12 cellular contexts compared by ENCODE assay signal in genomic region chr6:26028212-26028752, GRCh38. TPM values are rescaled to one million over a fixed set of nuclear protein-coding genes. Genes with fewer than 3 reads are reported as not detected.
DNase-seq lines count a peak whose midpoint lies in the region; ATAC-seq, FAIRE-seq and TF ChIP-seq lines count a peak whose summit lies in the region.
"Had no signal": no experiment of that assay in that cellular context is flagged by ENCODE, and none has a peak within 500 bp of the region (broad histone marks: within the 10 kb centered on the region; RNA-seq: fewer than 3 reads in every experiment).

No MANE protein-coding gene starts in this region.

- H3K4me3 ChIP-seq in Caco-2 (ENCODE audit: low read depth, low read length) (no peak overlapping the region), KMS-11 (IDR thresholded peaks at IDR 0.05; ENCODE audit: insufficient read depth, low read depth, low read length) (no peak overlapping the region)

- H3K27ac ChIP-seq in KMS-11, result peak overlapping the region; percentile 99; the same call in 1 of the 2 replicates

- peak overlapping the region; percentile 100 for H3K27ac Mint-ChIP-seq in Caco-2 (ENCODE audit: unreplicated experiment)
- peak overlapping the region; percentile 99 for H3K27ac Mint-ChIP-seq in activated naive CD8-positive, alpha-beta T cell treated with anti-CD3 and anti-CD28 coated beads, Interleukin-2, amount 10 ng/mL, durations not matched to agents 7 days and 5 days
- peak overlapping the region in 9 of 10 donors; percentile 22 to 100 (median 98) for H3K27ac Mint-ChIP-seq in naive thymus-derived CD8-positive, alpha-beta T cell

- H3K36me3 Mint-ChIP-seq in Caco-2 (ENCODE audit: insufficient read depth, unreplicated experiment), result peaks cover 72% of the 10 kb centered on the region
- H3K36me3 Mint-ChIP-seq in activated naive CD8-positive, alpha-beta T cell treated with anti-CD3 and anti-CD28 coated beads, Interleukin-2, amount 10 ng/mL, durations not matched to agents 7 days and 5 days, result peaks cover 1% of the 10 kb centered on the region
- H3K36me3 Mint-ChIP-seq in naive thymus-derived CD8-positive, alpha-beta T cell, result no peaks in the 10 kb centered on the region

- H3K4me1 ChIP-seq in Caco-2 (peaks cover 18% of the 10 kb centered on the region; the same call in 1 of the 2 replicates), KMS-11 (ENCODE audit: low read depth, poor library complexity, severe bottlenecking) (peaks cover 40% of the 10 kb centered on the region)

- BruUV-seq in Caco-2 (replicated peaks; lab: Mats Ljungman, UMichigan), result no TSS peak

- peaks cover 35% of the 10 kb centered on the region for H3K4me1 Mint-ChIP-seq in Caco-2 (ENCODE audit: low read depth, unreplicated experiment)
- peaks cover 66% of the 10 kb centered on the region for H3K4me1 Mint-ChIP-seq in activated naive CD8-positive, alpha-beta T cell treated with anti-CD3 and anti-CD28 coated beads, Interleukin-2, amount 10 ng/mL, durations not matched to agents 7 days and 5 days
- peaks cover 14 to 49% (median 45%) of the 10 kb centered on the region in 4 donors for H3K4me1 Mint-ChIP-seq in naive thymus-derived CD8-positive, alpha-beta T cell

- H3K36me3 ChIP-seq in Caco-2 (ENCODE audit: control insufficient read depth, insufficient read depth, low read length), result no peaks in the 10 kb centered on the region
- H3K36me3 ChIP-seq in KMS-11 (ENCODE audit: insufficient read depth), result no peaks in the 10 kb centered on the region
- H3K36me3 ChIP-seq: gastroesophageal sphincter had no signal

- POLR2A ChIA-PET in Caco-2 (lab: Charles Lee), result no interaction called here
- POLR2A ChIA-PET in activated naive CD8-positive, alpha-beta T cell treated with anti-CD3 and anti-CD28 coated beads, Interleukin-2, amount 10 ng/mL, durations not matched to agents 7 days and 5 days (lab: Charles Lee), result interaction anchor here (1.2 to 17.1 kb wide), 14 partner anchors 22 to 1865 kb away, joined by 3 to 1993 read pairs (median 26); a partner anchor contains a TSS
- POLR2A ChIA-PET in naive thymus-derived CD8-positive, alpha-beta T cell (lab: Charles Lee), result interaction anchor here (0.6 to 16.7 kb wide), 15 partner anchors 7 to 1809 kb away, joined by 3 to 748 read pairs (median 6); a partner anchor contains a TSS

- intact Hi-C loops in Caco-2 (cut with micrococcal nuclease; ENCODE audit: unreplicated experiment), result loop anchor here (5.0 to 10.0 kb wide), 5 partner anchors 169 to 1864 kb away; a partner anchor contains a TSS

- no peak for FAIRE-seq in GM19239 (lab: Jason Lieb, UNC)

- H3K27me3 ChIP-seq in Caco-2 (replicated peaks; ENCODE audit: control insufficient read depth, insufficient read depth, low read length), result no peaks in the 10 kb centered on the region
- no peaks in the 10 kb centered on the region for H3K27me3 ChIP-seq in KMS-11 (ENCODE audit: insufficient read depth, low read depth)
- H3K27me3 ChIP-seq: gastroesophageal sphincter had no signal

- peak overlapping the region; percentile 85 for H3K4me3 Mint-ChIP-seq in Caco-2 (ENCODE audit: unreplicated experiment)
- H3K4me3 Mint-ChIP-seq in activated naive CD8-positive, alpha-beta T cell treated with anti-CD3 and anti-CD28 coated beads, Interleukin-2, amount 10 ng/mL, durations not matched to agents 7 days and 5 days, result peak overlapping the region; percentile 89
- peak overlapping the region in 7 of 10 donors; percentile 12 to 98 (median 75) for H3K4me3 Mint-ChIP-seq in naive thymus-derived CD8-positive, alpha-beta T cell

- peak overlapping the region; percentile 98; the same call in 1 of the 2 replicates for H3K9ac ChIP-seq in KMS-11

- peak overlapping the region; percentile 84 for H3K4me2 ChIP-seq in KMS-11

- H2AFZ ChIP-seq in KMS-11 (ENCODE audit: low read depth), result no peak overlapping the region

- H4K20me1 ChIP-seq in KMS-11 (ENCODE audit: insufficient read depth), result no peaks in the 10 kb centered on the region

- no peak for DNase-seq in Caco-2
- no peak for DNase-seq in activated naive CD8-positive, alpha-beta T cell treated with anti-CD3 and anti-CD28 coated beads, Interleukin-2, amount 10 ng/mL, durations not matched to agents 7 days and 5 days
- no peak for DNase-seq in naive thymus-derived CD8-positive, alpha-beta T cell
- DNase-seq in GM19239 (ENCODE audit: insufficient read length, low spot score), result no peak
- no peak for DNase-seq in mucosa of gallbladder (ENCODE audit: low spot score)
- DNase-seq: central memory CD4-positive, alpha-beta T cell; NCI-H2107 had no signal

- H3K79me2 ChIP-seq in KMS-11 (ENCODE audit: insufficient read depth, low read depth), result peaks cover 14% of the 10 kb centered on the region

- CTCF ChIA-PET in Caco-2 (lab: Charles Lee), result no interaction called here

- TF ChIP-seq CTCF in Caco-2 (IDR thresholded peaks at IDR 0.05; ENCODE audit: insufficient read depth in 1 of 2, low read depth in 1 of 2, low read length in 1 of 2, severe bottlenecking in 1 of 2, unreplicated experiment in 1 of 2) (no peak), KMS-11 (conservative IDR thresholded peaks at IDR 0.05; ENCODE audit: low read depth, low read length) (no peak)

- H3K9me3 Mint-ChIP-seq in Caco-2 (ENCODE audit: unreplicated experiment), result no peaks in the 10 kb centered on the region
- no peaks in the 10 kb centered on the region for H3K9me3 Mint-ChIP-seq in activated naive CD8-positive, alpha-beta T cell treated with anti-CD3 and anti-CD28 coated beads, Interleukin-2, amount 10 ng/mL, durations not matched to agents 7 days and 5 days
- H3K9me3 Mint-ChIP-seq in naive thymus-derived CD8-positive, alpha-beta T cell, result peaks cover 0 to 2% (median 0%) of the 10 kb centered on the region in 9 donors

- H3K9me3 ChIP-seq in Caco-2, result no peaks in the 10 kb centered on the region
- H3K9me3 ChIP-seq: gastroesophageal sphincter had no signal

- H3K27me3 Mint-ChIP-seq in Caco-2 (ENCODE audit: insufficient read depth, unreplicated experiment), result peaks cover 4% of the 10 kb centered on the region
- no peaks in the 10 kb centered on the region for H3K27me3 Mint-ChIP-seq in activated naive CD8-positive, alpha-beta T cell treated with anti-CD3 and anti-CD28 coated beads, Interleukin-2, amount 10 ng/mL, durations not matched to agents 7 days and 5 days
- peaks cover 0 to 2% (median 0%) of the 10 kb centered on the region in 5 donors for H3K27me3 Mint-ChIP-seq in naive thymus-derived CD8-positive, alpha-beta T cell

- ATAC-seq in activated naive CD8-positive, alpha-beta T cell treated with anti-CD3 and anti-CD28 coated beads, Interleukin-2, amount 10 ng/mL, durations not matched to agents 7 days and 5 days (ENCODE audit: low read depth), result no peak
- no peak for ATAC-seq in naive thymus-derived CD8-positive, alpha-beta T cell
- ATAC-seq in HG02798 (IDR thresholded peaks at IDR 0.05; ENCODE audit: poor library complexity, unreplicated experiment) (no peak), GM18907 (IDR thresholded peaks at IDR 0.05; ENCODE audit: unreplicated experiment) (no peak)
- ATAC-seq: gastroesophageal sphincter, Right ventricle myocardium inferior had no signal

RNA-seq across cellular contexts. Expression of gene HFE, which starts 58.9 kb away (rescaled TPM):
- 5.7 and 7.4 TPM in 2 replicates for total RNA-seq in Caco-2 (2022)
- total RNA-seq in activated naive CD8-positive, alpha-beta T cell treated with anti-CD3 and anti-CD28 coated beads, Interleukin-2, amount 10 ng/mL, durations not matched to agents 7 days and 5 days, result 1 to 10 TPM; 5.0 to 7.2 TPM
- 1 to 10 TPM; 1.3 to 1.6 TPM for total RNA-seq in naive thymus-derived CD8-positive, alpha-beta T cell
- 1 to 10 TPM in 2 of 3 donors, under 1 TPM in 1; 0.68 to 3.8 (median 1.8) TPM for polyA plus RNA-seq in naive thymus-derived CD8-positive, alpha-beta T cell
- 19.1 TPM for total RNA-seq in mucosa of gallbladder
